15 cellular contexts compared by ENCODE assay signal in the genomic region with DNA sequence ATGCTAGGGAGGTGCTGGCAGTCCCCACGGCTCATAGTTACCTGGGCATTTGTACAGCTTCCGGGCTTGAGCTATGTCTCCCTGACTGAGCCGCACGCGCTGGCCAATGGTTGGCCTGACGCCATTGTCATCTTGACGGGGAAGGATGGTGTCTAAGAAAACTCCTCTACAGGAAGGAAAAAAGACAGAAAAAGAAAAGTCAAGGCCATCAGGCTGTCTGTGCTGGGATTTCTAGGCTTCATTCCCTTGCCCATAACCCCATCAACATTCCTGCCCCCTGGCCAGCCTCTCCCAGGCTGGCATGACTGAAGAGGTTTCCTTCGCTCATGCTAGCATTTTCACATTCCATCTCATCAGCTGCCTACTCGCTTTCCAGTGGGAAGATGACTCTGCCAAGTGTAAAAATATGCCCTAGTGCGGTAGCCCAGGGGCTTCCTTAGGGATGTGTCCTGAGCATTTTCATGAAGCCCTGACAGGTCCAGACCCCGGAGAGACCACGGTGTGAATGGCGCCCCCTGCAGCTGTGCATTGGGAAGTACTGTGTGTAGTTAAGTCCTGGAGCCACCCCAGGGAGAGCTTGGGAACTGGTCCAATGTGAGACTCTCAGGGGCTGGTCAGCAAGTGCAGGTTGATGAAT. TPM values are rescaled to one million over a fixed set of nuclear protein-coding genes. Genes with fewer than 3 reads are reported as not detected.
DNase-seq lines count a peak whose midpoint lies in the region; ATAC-seq and TF ChIP-seq lines count a peak whose summit lies in the region.
"Had no signal": no experiment of that assay in that cellular context is flagged by ENCODE, and none has a peak within 500 bp of the region (broad histone marks: within the 10 kb centered on the region; RNA-seq: fewer than 3 reads in every experiment).

No MANE protein-coding gene starts in this region.

- H3K79me2 ChIP-seq in OCI-LY3 (ENCODE audit: low read length): no peaks in the 10 kb centered on the region

- intact Hi-C loops in Right ventricle myocardium inferior (cut with DNase I): loop anchor here (2.0 kb wide), 1 partner anchor 14 kb away; no protein-coding TSS in a partner anchor

- H3K36me3 ChIP-seq in OCI-LY3 (replicated peaks; ENCODE audit: low read depth, low read length): no peaks in the 10 kb centered on the region
- H3K36me3 ChIP-seq: transverse colon had no signal

- H3K27ac Mint-ChIP-seq in naive thymus-derived CD8-positive, alpha-beta T cell: no peak overlapping the region
- H3K27ac Mint-ChIP-seq: activated T-helper 2 cell treated with anti-CD3 and anti-CD28 coated beads, Interferon-gamma antibody, Interleukin-2, Interleukin-4, amounts not matched to agents 10 μg/mL and 5 μg/mL and 100 μg/mL, durations not matched to agents 14 hours and 24 hours and 36 hours had no signal

- peaks cover 28% of the 10 kb centered on the region for H3K27me3 ChIP-seq in OCI-LY3 (ENCODE audit: low read depth, low read length)

- ATAC-seq in Right ventricle myocardium inferior: peak; percentile 59
- ATAC-seq in HG02759 (IDR thresholded peaks at IDR 0.05; ENCODE audit: unreplicated experiment): no peak
- ATAC-seq in naive thymus-derived CD8-positive, alpha-beta T cell: no peak
- ATAC-seq: activated CD4-positive, CD25-positive, alpha-beta regulatory T cell treated with anti-CD3 and anti-CD28 coated beads, Interleukin-2, amount 50 U/mL, for 24 hours had no signal

- TF ChIP-seq CTCF in OCI-LY3 (IDR thresholded peaks at IDR 0.05; ENCODE audit: low read depth, low read length): peak; percentile 31

- no peak overlapping the region for H3K4me2 ChIP-seq in OCI-LY3 (ENCODE audit: low read length)

- H3K27me3 Mint-ChIP-seq in naive thymus-derived CD8-positive, alpha-beta T cell: peaks cover 6 to 11% (median 9%) of the 10 kb centered on the region in 5 donors

- DNase-seq in DMS53 (lab: John Stamatoyannopoulos, UW): peak; percentile 27
- DNase-seq in DMS53 treated with DMSO at 0.1 percent for 48 hours (lab: John Stamatoyannopoulos, UW; ENCODE audit: unreplicated experiment): no peak
- DNase-seq in Right ventricle myocardium inferior (ENCODE audit: missing footprints): no peak
- DNase-seq in renal cortical epithelial cell (ENCODE audit: low read depth): peak; percentile 8
- no peak for DNase-seq in naive thymus-derived CD8-positive, alpha-beta T cell
- no peak for DNase-seq in activated CD4-positive, alpha-beta T cell treated with anti-CD3 and anti-CD28 coated beads, Interleukin-2, amount 50 U/mL, for 1 hour
- DNase-seq: NCI-H1105 treated with DMSO at 0.1 percent for 48 hours, NCI-H526 treated with DMSO at 0.1 percent for 48 hours, transverse colon had no signal

- H3K27ac ChIP-seq in OCI-LY3 (ENCODE audit: low read length): no peak overlapping the region
- H3K27ac ChIP-seq: SK-N-MC, skin epidermis, transverse colon had no signal

- H3K4me1 ChIP-seq in OCI-LY3 (ENCODE audit: low read length): peaks cover 15% of the 10 kb centered on the region

- H3K9me3 Mint-ChIP-seq in naive thymus-derived CD8-positive, alpha-beta T cell: no peaks in the 10 kb centered on the region
- H3K9me3 Mint-ChIP-seq: activated T-helper 2 cell treated with anti-CD3 and anti-CD28 coated beads, Interferon-gamma antibody, Interleukin-2, Interleukin-4, amounts not matched to agents 10 μg/mL and 5 μg/mL and 100 μg/mL, durations not matched to agents 14 hours and 24 hours and 36 hours had no signal

- no peak overlapping the region for H3K4me3 ChIP-seq in OCI-LY3 (ENCODE audit: low read length)
- H3K4me3 ChIP-seq: SK-N-MC, skin epidermis, transverse colon had no signal

- H2AFZ ChIP-seq in OCI-LY3 (ENCODE audit: low read depth, low read length): no peak overlapping the region

- POLR2A ChIA-PET in naive thymus-derived CD8-positive, alpha-beta T cell (lab: Charles Lee): no interaction called here

- no peak overlapping the region for H3K9ac ChIP-seq in OCI-LY3 (ENCODE audit: low read length)

- no peaks in the 10 kb centered on the region for H4K20me1 ChIP-seq in OCI-LY3 (ENCODE audit: insufficient read depth, low read length)

- no peaks in the 10 kb centered on the region for H3K36me3 Mint-ChIP-seq in naive thymus-derived CD8-positive, alpha-beta T cell

- no peak overlapping the region for H3K4me3 Mint-ChIP-seq in naive thymus-derived CD8-positive, alpha-beta T cell

- H3K4me1 Mint-ChIP-seq in naive thymus-derived CD8-positive, alpha-beta T cell: no peaks in the 10 kb centered on the region

- no peaks in the 10 kb centered on the region for H3K9me3 ChIP-seq in OCI-LY3 (ENCODE audit: insufficient read depth, low read length)
- H3K9me3 ChIP-seq: transverse colon had no signal

RNA-seq across cellular contexts. Expression of a gene that starts 54.5 kb away (rescaled TPM):
- not detected for total RNA-seq in Right ventricle myocardium inferior
- 0.05 TPM in 1 of 2 replicates, not detected in the other for total RNA-seq in renal cortical epithelial cell
- not detected for total RNA-seq in naive thymus-derived CD8-positive, alpha-beta T cell
- polyA plus RNA-seq in naive thymus-derived CD8-positive, alpha-beta T cell: not detected
- total RNA-seq: activated T-helper 2 cell treated with anti-CD3 and anti-CD28 coated beads, Interferon-gamma antibody, Interleukin-2, Interleukin-4, amounts not matched to agents 10 μg/mL and 5 μg/mL and 100 μg/mL, durations not matched to agents 14 hours and 24 hours and 36 hours; transverse colon had no signal

Comparison
In these comparisons a context has a peak if more than half of its experiments do, and no peak if none do; other contexts are left out.
1. DNase-seq: peak in DMS53 (single experiment) and renal cortical epithelial cell (single experiment); none in DMS53 treated with DMSO at 0.1 percent for 48 hours (single experiment), Right ventricle myocardium inferior (single experiment), naive thymus-derived CD8-positive, alpha-beta T cell (0 of 10) and activated CD4-positive, alpha-beta T cell treated with anti-CD3 and anti-CD28 coated beads, Interleukin-2, amount 50 U/mL, for 1 hour (single experiment).